ENCODE assay signal across 8 cellular contexts in the genomic region with DNA sequence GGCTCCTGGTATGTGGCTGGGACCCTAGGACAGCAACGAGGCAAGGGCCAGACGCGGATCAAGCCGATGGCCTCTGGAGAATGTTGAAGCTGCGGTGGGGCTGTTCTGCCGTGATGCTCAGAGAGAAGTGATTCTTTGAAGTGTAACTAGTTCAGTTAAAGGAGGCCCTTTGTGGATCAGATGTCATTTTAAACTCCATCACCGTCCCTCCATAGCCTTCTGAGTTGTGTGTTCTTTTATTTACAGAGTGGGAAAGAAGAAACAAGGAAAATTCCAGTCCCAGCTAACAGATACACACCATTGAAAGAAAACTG. TPM values are rescaled to one million over a fixed set of nuclear protein-coding genes. Genes with fewer than 3 reads are reported as not detected.
A peak's percentile ranks its signal among the peaks of the same experiment; 100 is the strongest.
DNase-seq lines count a peak whose midpoint lies in the region; ATAC-seq and TF ChIP-seq lines count a peak whose summit lies in the region.

No MANE protein-coding gene starts in this region.

- peaks cover 11% of the 10 kb centered on the region for H3K36me3 Mint-ChIP-seq in neural progenitor cell

- peaks cover 40% of the 10 kb centered on the region for H3K36me3 ChIP-seq in MG63
- peaks cover 24% of the 10 kb centered on the region for H3K36me3 ChIP-seq in effector memory CD4-positive, alpha-beta T cell (ENCODE audit: control insufficient read depth, insufficient read depth, low read length)
- H3K36me3 ChIP-seq in neural progenitor cell = no peaks in the 10 kb centered on the region

- TF ChIP-seq CTCF in C4-2B (conservative IDR thresholded peaks at IDR 0.05) = no peak
- no peak for TF ChIP-seq CTCF in neural progenitor cell (IDR thresholded peaks at IDR 0.05)

- H3K27ac ChIP-seq in C4-2B = peak overlapping the region; percentile 82
- peak overlapping the region; percentile 94 for H3K27ac ChIP-seq in effector memory CD4-positive, alpha-beta T cell (ENCODE audit: insufficient read depth, low read length, poor library complexity, severe bottlenecking)
- peak overlapping the region; percentile 93 for H3K27ac ChIP-seq in neural progenitor cell

- DNase-seq in MG63 (no peak), neural progenitor cell (ENCODE audit: low spot score) (no peak), Ammon's horn (ENCODE audit: low spot score) (no peak), cerebellar cortex (ENCODE audit: low spot score) (no peak)
- no peak for DNase-seq in effector memory CD4-positive, alpha-beta T cell

- H3K27me3 ChIP-seq in MG63 (no peaks in the 10 kb centered on the region), neural progenitor cell (no peaks in the 10 kb centered on the region)
- no peaks in the 10 kb centered on the region for H3K27me3 ChIP-seq in effector memory CD4-positive, alpha-beta T cell (replicated peaks; ENCODE audit: control insufficient read depth, insufficient read depth, low read length, poor library complexity, severe bottlenecking)

- peak overlapping the region; percentile 92 for H3K4me3 Mint-ChIP-seq in neural progenitor cell

- peak overlapping the region; percentile 100 for H3K27ac Mint-ChIP-seq in neural progenitor cell

- peak overlapping the region; percentile 71 for H3K4me3 ChIP-seq in MG63
- H3K4me3 ChIP-seq in effector memory CD4-positive, alpha-beta T cell (ENCODE audit: insufficient read depth, low read depth, low read length, poor library complexity, severe bottlenecking) = peak overlapping the region; percentile 93
- H3K4me3 ChIP-seq in neural progenitor cell = peak overlapping the region; percentile 78

- H3K79me2 ChIP-seq in neural progenitor cell (ENCODE audit: low read depth) = peaks cover 61% of the 10 kb centered on the region

- peaks cover 21% of the 10 kb centered on the region for H3K4me1 Mint-ChIP-seq in neural progenitor cell

- no peaks in the 10 kb centered on the region for H3K27me3 Mint-ChIP-seq in neural progenitor cell (ENCODE audit: insufficient read depth, low read depth)

- no peak for ATAC-seq in HG03095 (IDR thresholded peaks at IDR 0.05; ENCODE audit: unreplicated experiment)
- no peak for ATAC-seq in GM18517 (IDR thresholded peaks at IDR 0.05; ENCODE audit: unreplicated experiment)

- H3K9me3 Mint-ChIP-seq in neural progenitor cell = no peaks in the 10 kb centered on the region

- no peaks in the 10 kb centered on the region for H3K9me3 ChIP-seq in MG63
- H3K9me3 ChIP-seq in effector memory CD4-positive, alpha-beta T cell (ENCODE audit: control insufficient read depth, low read length) = no peaks in the 10 kb centered on the region
- no peaks in the 10 kb centered on the region for H3K9me3 ChIP-seq in neural progenitor cell (ENCODE audit: low read depth)

- H3F3A ChIP-seq in neural progenitor cell (ENCODE audit: low read depth) = peaks cover 11% of the 10 kb centered on the region

- H3K4me2 ChIP-seq in neural progenitor cell = peak overlapping the region; percentile 93

- peaks cover 18% of the 10 kb centered on the region for H3K4me1 ChIP-seq in effector memory CD4-positive, alpha-beta T cell (ENCODE audit: control insufficient read depth, insufficient read depth, low read length, poor library complexity, severe bottlenecking)
- peaks cover 20% of the 10 kb centered on the region for H3K4me1 ChIP-seq in neural progenitor cell

- peak overlapping the region; percentile 66 for H2AFZ ChIP-seq in neural progenitor cell (replicated peaks)

- peak overlapping the region; percentile 89 for H3K9ac ChIP-seq in neural progenitor cell

- no peaks in the 10 kb centered on the region for H4K20me1 ChIP-seq in neural progenitor cell (ENCODE audit: low read depth)

RNA-seq across cellular contexts. Expression of gene PNO1, which starts 0.4 kb away (rescaled TPM):
- total RNA-seq in MG63 (2014; rRNA removed; shearing (Covaris generic); ENCODE audit: low replicate concordance) = 34.0 and 38.3 TPM in 2 replicates
- total RNA-seq in neural progenitor cell (ENCODE audit: low replicate concordance) = 14.6 and 20.6 TPM in 2 replicates
